1 cellular context compared by ENCODE assay signal in genomic region chr3:10308678-10309077, GRCh38.
TF ChIP-seq lines count a peak whose summit lies in the region.

No MANE protein-coding gene starts in this region.

TF ChIP-seq in endothelial cell of umbilical vein, 7 proteins besides CTCF, POLR2A, EP300 and RAD21:
- no peak for TF ChIP-seq POLR2AphosphoS5 (IDR thresholded peaks at IDR 0.05; ENCODE audit: insufficient read depth, low read depth, low read length)
- TF ChIP-seq FOS (IDR thresholded peaks at IDR 0.05; ENCODE audit: borderline replicate concordance, insufficient read depth, low read length): no peak
- no peak for TF ChIP-seq GATA2 (IDR thresholded peaks at IDR 0.05; ENCODE audit: insufficient read depth, insufficient read length, low read depth, low read length)
- no peak for TF ChIP-seq EZH2 (IDR thresholded peaks at IDR 0.05; ENCODE audit: borderline replicate concordance, low read depth, low read length, severe bottlenecking)
- TF ChIP-seq MYC (IDR thresholded peaks at IDR 0.05; ENCODE audit: low read depth, low read length): no peak
- no peak for TF ChIP-seq MAX (IDR thresholded peaks at IDR 0.05; ENCODE audit: insufficient read depth, insufficient read length)
- TF ChIP-seq JUN (IDR thresholded peaks at IDR 0.05; ENCODE audit: borderline replicate concordance, insufficient read depth, insufficient read length, low read depth): no peak
